ENCODE assay signal across 1 cellular context in the genomic region with DNA sequence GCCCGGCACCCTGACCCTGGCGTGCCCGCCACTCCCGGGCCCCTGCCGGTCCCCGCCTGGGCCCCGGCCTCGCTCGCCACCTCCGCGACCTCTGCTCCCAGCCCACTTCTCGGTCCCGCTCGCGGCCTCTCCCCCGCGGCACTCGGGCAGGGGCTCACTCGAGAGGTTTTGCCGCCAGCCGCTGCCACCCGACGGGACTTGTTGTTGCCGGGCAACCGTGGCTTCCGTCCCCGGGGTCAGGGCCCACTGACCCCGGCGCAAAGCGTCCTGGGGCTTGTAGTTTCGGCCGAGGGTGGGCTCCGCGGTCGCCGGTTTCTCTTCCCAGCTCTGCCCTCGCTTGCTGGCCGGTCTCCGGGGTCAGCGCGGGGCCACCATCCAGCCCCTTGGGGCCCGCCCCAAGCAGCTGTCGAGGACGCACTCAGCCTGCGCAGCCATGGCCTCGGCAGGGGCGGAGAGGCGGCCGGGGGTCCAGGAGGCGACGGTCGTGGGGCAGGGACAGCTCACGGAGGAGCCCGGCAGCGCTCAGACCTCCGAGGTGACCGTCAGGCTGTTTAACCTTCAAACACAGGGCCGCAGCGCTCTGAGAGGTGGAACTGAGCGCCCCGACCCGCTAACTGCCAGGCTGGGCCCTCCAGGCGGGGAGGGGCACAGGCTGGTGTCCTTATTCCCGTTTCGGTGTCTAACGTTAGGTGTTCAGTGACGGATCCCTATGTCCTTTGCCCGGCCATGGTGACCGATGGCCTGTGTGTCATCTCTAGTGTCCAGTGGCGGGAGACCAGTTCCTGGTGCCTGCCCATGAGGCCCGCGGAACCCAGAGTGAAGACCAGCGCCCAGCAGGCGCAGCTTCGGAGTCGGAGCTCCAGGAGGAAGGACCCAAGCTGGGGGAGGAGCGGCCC.
A peak's percentile ranks its signal among the peaks of the same experiment; 100 is the strongest.
TF ChIP-seq lines count a peak whose summit lies in the region.

A gene with protein sequence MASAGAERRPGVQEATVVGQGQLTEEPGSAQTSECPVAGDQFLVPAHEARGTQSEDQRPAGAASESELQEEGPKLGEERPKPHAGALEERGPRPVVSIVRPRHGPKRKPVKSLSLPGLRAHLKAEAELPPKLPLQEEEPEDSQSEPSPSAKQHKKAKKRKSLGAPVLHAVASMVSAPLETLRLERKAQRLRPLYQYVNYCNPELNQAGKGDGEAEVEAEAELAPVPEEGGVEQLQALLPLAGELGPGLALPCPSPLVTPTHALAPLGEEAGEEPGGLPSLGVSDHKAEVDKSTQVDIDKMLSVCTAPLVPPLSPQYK (plus strand): TSS at position 277 of the 896 bp plus-strand sequence. CDS start 157 bp downstream, at position 434.
A gene with protein sequence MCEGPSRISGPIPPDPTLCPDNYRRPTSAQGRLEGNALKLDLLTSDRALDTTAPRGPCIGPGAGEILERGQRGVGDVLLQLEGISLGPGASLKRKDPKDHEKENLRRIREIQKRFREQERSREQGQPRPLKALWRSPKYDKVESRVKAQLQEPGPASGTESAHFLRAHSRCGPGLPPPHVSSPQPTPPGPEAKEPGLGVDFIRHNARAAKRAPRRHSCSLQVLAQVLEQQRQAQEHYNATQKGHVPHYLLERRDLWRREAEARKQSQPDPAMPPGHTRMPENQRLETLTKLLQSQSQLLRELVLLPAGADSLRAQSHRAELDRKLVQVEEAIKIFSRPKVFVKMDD (minus strand): TSS at position 213 of the 896 bp plus-strand sequence. CDS start 308 bp downstream, outside the sequence.

TF ChIP-seq in K562, 482 proteins besides CTCF, POLR2A, EP300 and RAD21 (continued from another document and continues in another):
- TF ChIP-seq, protein P1, sequence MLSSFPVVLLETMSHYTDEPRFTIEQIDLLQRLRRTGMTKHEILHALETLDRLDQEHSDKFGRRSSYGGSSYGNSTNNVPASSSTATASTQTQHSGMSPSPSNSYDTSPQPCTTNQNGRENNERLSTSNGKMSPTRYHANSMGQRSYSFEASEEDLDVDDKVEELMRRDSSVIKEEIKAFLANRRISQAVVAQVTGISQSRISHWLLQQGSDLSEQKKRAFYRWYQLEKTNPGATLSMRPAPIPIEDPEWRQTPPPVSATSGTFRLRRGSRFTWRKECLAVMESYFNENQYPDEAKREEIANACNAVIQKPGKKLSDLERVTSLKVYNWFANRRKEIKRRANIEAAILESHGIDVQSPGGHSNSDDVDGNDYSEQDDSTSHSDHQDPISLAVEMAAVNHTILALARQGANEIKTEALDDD (IDR thresholded peaks at IDR 0.05) = no peak
- no peak for TF ChIP-seq SMC3 (conservative IDR thresholded peaks at IDR 0.05; ENCODE audit: insufficient read depth, low read depth, low read length)
- no peak for TF ChIP-seq NR1H2 (CRISPR knock-in tag; IDR thresholded peaks at IDR 0.05)
- TF ChIP-seq, protein P2, sequence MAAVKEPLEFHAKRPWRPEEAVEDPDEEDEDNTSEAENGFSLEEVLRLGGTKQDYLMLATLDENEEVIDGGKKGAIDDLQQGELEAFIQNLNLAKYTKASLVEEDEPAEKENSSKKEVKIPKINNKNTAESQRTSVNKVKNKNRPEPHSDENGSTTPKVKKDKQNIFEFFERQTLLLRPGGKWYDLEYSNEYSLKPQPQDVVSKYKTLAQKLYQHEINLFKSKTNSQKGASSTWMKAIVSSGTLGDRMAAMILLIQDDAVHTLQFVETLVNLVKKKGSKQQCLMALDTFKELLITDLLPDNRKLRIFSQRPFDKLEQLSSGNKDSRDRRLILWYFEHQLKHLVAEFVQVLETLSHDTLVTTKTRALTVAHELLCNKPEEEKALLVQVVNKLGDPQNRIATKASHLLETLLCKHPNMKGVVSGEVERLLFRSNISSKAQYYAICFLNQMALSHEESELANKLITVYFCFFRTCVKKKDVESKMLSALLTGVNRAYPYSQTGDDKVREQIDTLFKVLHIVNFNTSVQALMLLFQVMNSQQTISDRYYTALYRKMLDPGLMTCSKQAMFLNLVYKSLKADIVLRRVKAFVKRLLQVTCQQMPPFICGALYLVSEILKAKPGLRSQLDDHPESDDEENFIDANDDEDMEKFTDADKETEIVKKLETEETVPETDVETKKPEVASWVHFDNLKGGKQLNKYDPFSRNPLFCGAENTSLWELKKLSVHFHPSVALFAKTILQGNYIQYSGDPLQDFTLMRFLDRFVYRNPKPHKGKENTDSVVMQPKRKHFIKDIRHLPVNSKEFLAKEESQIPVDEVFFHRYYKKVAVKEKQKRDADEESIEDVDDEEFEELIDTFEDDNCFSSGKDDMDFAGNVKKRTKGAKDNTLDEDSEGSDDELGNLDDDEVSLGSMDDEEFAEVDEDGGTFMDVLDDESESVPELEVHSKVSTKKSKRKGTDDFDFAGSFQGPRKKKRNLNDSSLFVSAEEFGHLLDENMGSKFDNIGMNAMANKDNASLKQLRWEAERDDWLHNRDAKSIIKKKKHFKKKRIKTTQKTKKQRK (IDR thresholded peaks at IDR 0.05; ENCODE audit: borderline replicate concordance, low read depth, low read length) = no peak
- no peak for TF ChIP-seq KLF16 (IDR thresholded peaks at IDR 0.05)
- TF ChIP-seq ETV6 (IDR thresholded peaks at IDR 0.05; ENCODE audit: borderline replicate concordance in 1 of 2, low read depth in 2 of 2, low read length in 1 of 2) = no peak
- no peak for TF ChIP-seq ETV6 (CRISPR knock-in tag; IDR thresholded peaks at IDR 0.05; ENCODE audit: borderline replicate concordance)
- TF ChIP-seq SRSF1 (IDR thresholded peaks at IDR 0.05; ENCODE audit: low read depth, low read length) = 0 out of 2 replicates have a peak, but pooled peaks have one; percentile 29
- no peak for TF ChIP-seq NFXL1 (CRISPR knock-in tag; IDR thresholded peaks at IDR 0.05)
- no peak for TF ChIP-seq CREBBP (IDR thresholded peaks at IDR 0.05; ENCODE audit: low read depth, low read length)
- TF ChIP-seq FOXK1 (CRISPR knock-in tag; IDR thresholded peaks at IDR 0.05; ENCODE audit: borderline replicate concordance) = no peak
- no peak for TF ChIP-seq HDAC8 (tag; IDR thresholded peaks at IDR 0.05)
- peak; percentile 92 for TF ChIP-seq GABPB1 (CRISPR knock-in tag; IDR thresholded peaks at IDR 0.05)
- TF ChIP-seq FIP1L1 (IDR thresholded peaks at IDR 0.05; ENCODE audit: low read depth, low read length, poor library complexity, severe bottlenecking) = no peak
- no peak for TF ChIP-seq HNRNPUL1 (IDR thresholded peaks at IDR 0.05; ENCODE audit: low read length)
- peak; percentile 56; the same call in 1 of the 2 replicates for TF ChIP-seq MXI1 (IDR thresholded peaks at IDR 0.05; ENCODE audit: low read depth, low read length)
- TF ChIP-seq ZNF316 (IDR thresholded peaks at IDR 0.05) = no peak
- no peak for TF ChIP-seq ZNF408 (CRISPR knock-in tag; IDR thresholded peaks at IDR 0.05; ENCODE audit: low read depth)
- TF ChIP-seq ZNF77 (CRISPR knock-in tag; IDR thresholded peaks at IDR 0.05) = no peak
- no peak for TF ChIP-seq FOXA3 (CRISPR knock-in tag; conservative IDR thresholded peaks at IDR 0.05 in 1 of 2, IDR thresholded peaks at IDR 0.05 in 1 of 2)
- TF ChIP-seq, protein P3, sequence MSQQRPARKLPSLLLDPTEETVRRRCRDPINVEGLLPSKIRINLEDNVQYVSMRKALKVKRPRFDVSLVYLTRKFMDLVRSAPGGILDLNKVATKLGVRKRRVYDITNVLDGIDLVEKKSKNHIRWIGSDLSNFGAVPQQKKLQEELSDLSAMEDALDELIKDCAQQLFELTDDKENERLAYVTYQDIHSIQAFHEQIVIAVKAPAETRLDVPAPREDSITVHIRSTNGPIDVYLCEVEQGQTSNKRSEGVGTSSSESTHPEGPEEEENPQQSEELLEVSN (IDR thresholded peaks at IDR 0.05; ENCODE audit: borderline replicate concordance in 1 of 2, extremely low read depth in 1 of 2, insufficient read depth in 1 of 2, insufficient read length in 1 of 2, low read depth in 1 of 2, low read length in 1 of 2, poor library complexity in 1 of 2, severe bottlenecking in 1 of 2) = peak in 1 of 2 experiments; percentile 68
- TF ChIP-seq TRIM24 (IDR thresholded peaks at IDR 0.05) = no peak
- TF ChIP-seq ZFP1 (CRISPR knock-in tag; IDR thresholded peaks at IDR 0.05) = no peak
- no peak for TF ChIP-seq ETV5 (CRISPR knock-in tag; IDR thresholded peaks at IDR 0.05; ENCODE audit: low read depth)
- TF ChIP-seq, protein P4, sequence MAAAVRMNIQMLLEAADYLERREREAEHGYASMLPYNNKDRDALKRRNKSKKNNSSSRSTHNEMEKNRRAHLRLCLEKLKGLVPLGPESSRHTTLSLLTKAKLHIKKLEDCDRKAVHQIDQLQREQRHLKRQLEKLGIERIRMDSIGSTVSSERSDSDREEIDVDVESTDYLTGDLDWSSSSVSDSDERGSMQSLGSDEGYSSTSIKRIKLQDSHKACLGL (CRISPR knock-in tag; IDR thresholded peaks at IDR 0.05; ENCODE audit: borderline replicate concordance, poor library complexity, severe bottlenecking) = no peak
- no peak for TF ChIP-seq ZNF217 (CRISPR knock-in tag; IDR thresholded peaks at IDR 0.05)
- no peak for TF ChIP-seq HOXB6 (CRISPR knock-in tag; IDR thresholded peaks at IDR 0.05; ENCODE audit: borderline replicate concordance)
- TF ChIP-seq, protein P5, sequence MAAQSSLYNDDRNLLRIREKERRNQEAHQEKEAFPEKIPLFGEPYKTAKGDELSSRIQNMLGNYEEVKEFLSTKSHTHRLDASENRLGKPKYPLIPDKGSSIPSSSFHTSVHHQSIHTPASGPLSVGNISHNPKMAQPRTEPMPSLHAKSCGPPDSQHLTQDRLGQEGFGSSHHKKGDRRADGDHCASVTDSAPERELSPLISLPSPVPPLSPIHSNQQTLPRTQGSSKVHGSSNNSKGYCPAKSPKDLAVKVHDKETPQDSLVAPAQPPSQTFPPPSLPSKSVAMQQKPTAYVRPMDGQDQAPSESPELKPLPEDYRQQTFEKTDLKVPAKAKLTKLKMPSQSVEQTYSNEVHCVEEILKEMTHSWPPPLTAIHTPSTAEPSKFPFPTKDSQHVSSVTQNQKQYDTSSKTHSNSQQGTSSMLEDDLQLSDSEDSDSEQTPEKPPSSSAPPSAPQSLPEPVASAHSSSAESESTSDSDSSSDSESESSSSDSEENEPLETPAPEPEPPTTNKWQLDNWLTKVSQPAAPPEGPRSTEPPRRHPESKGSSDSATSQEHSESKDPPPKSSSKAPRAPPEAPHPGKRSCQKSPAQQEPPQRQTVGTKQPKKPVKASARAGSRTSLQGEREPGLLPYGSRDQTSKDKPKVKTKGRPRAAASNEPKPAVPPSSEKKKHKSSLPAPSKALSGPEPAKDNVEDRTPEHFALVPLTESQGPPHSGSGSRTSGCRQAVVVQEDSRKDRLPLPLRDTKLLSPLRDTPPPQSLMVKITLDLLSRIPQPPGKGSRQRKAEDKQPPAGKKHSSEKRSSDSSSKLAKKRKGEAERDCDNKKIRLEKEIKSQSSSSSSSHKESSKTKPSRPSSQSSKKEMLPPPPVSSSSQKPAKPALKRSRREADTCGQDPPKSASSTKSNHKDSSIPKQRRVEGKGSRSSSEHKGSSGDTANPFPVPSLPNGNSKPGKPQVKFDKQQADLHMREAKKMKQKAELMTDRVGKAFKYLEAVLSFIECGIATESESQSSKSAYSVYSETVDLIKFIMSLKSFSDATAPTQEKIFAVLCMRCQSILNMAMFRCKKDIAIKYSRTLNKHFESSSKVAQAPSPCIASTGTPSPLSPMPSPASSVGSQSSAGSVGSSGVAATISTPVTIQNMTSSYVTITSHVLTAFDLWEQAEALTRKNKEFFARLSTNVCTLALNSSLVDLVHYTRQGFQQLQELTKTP (IDR thresholded peaks at IDR 0.05; ENCODE audit: low read depth in 1 of 2, partially characterized antibody in 2 of 2) = no peak
- no peak for TF ChIP-seq XRCC3 (IDR thresholded peaks at IDR 0.05)
- TF ChIP-seq ESRRA (IDR thresholded peaks at IDR 0.05; ENCODE audit: borderline replicate concordance, low read depth) = no peak
- TF ChIP-seq, protein P6, sequence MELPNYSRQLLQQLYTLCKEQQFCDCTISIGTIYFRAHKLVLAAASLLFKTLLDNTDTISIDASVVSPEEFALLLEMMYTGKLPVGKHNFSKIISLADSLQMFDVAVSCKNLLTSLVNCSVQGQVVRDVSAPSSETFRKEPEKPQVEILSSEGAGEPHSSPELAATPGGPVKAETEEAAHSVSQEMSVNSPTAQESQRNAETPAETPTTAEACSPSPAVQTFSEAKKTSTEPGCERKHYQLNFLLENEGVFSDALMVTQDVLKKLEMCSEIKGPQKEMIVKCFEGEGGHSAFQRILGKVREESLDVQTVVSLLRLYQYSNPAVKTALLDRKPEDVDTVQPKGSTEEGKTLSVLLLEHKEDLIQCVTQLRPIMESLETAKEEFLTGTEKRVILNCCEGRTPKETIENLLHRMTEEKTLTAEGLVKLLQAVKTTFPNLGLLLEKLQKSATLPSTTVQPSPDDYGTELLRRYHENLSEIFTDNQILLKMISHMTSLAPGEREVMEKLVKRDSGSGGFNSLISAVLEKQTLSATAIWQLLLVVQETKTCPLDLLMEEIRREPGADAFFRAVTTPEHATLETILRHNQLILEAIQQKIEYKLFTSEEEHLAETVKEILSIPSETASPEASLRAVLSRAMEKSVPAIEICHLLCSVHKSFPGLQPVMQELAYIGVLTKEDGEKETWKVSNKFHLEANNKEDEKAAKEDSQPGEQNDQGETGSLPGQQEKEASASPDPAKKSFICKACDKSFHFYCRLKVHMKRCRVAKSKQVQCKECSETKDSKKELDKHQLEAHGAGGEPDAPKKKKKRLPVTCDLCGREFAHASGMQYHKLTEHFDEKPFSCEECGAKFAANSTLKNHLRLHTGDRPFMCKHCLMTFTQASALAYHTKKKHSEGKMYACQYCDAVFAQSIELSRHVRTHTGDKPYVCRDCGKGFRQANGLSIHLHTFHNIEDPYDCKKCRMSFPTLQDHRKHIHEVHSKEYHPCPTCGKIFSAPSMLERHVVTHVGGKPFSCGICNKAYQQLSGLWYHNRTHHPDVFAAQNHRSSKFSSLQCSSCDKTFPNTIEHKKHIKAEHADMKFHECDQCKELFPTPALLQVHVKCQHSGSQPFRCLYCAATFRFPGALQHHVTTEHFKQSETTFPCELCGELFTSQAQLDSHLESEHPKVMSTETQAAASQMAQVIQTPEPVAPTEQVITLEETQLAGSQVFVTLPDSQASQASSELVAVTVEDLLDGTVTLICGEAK (IDR thresholded peaks at IDR 0.05) = peak; percentile 90
- TF ChIP-seq, protein P6 (CRISPR knock-in tag; IDR thresholded peaks at IDR 0.05) = no peak
